ENCODE assay signal across 35 cellular contexts in genomic region chr7:86243171-86243570, GRCh38.
DNase-seq lines count a peak whose midpoint lies in the region; ATAC-seq, FAIRE-seq and TF ChIP-seq lines count a peak whose summit lies in the region.
"Had no signal": no experiment of that assay in that cellular context is flagged by ENCODE, and none has a peak within 500 bp of the region (broad histone marks: within the 10 kb centered on the region; RNA-seq: fewer than 3 reads in every experiment).

No MANE protein-coding gene starts in this region.

- CTCF ChIA-PET in SK-N-SH (lab: Yijun Ruan, JAX) (interaction anchor here (0.7 kb wide), 1 partner anchor 15 kb away, joined by 3 read pairs; no protein-coding TSS in a partner anchor), OCI-LY7 (lab: Charles Lee; ENCODE audit: unreplicated experiment) (no interaction called here)

- no peaks in the 10 kb centered on the region for H3K27me3 ChIP-seq in SK-N-SH (ENCODE audit: insufficient read depth)
- H3K27me3 ChIP-seq: BE2C; BLaER1; BLaER1 treated with 17β-estradiol and CSF1 and Interleukin-3, amounts not matched to agents 10 nM and 100 nM had no signal

- peak; percentile 67 for FAIRE-seq in urothelium cell line (lab: Jason Lieb, UNC)
- FAIRE-seq: A204.1, A549, D721Med had no signal

- TF ChIP-seq POLR2A in lower leg skin (IDR thresholded peaks at IDR 0.05), result no peak

- no peaks in the 10 kb centered on the region for H3K36me3 ChIP-seq in SK-N-SH (replicated peaks in 1 of 2; ENCODE audit: control insufficient read depth in 1 of 2, insufficient read depth in 2 of 2, low read length in 1 of 2)
- H3K36me3 ChIP-seq in OCI-LY7 (ENCODE audit: insufficient read depth, low read length), result no peaks in the 10 kb centered on the region
- H3K36me3 ChIP-seq: BE2C; BLaER1; BLaER1 treated with 17β-estradiol and CSF1 and Interleukin-3, amounts not matched to agents 10 nM and 100 nM had no signal

- H3K4me1 ChIP-seq in SK-N-SH (ENCODE audit: control insufficient read depth in 1 of 2, insufficient read depth in 2 of 2, low read depth in 1 of 2, low read length in 1 of 2) (no peaks in the 10 kb centered on the region; a peak in 1 of 4 replicates), OCI-LY7 (ENCODE audit: insufficient read depth, low read length, poor library complexity, severe bottlenecking) (peaks cover 10% of the 10 kb centered on the region)
- H3K4me1 ChIP-seq: A549; BE2C; BLaER1; BLaER1 treated with 17β-estradiol and CSF1 and Interleukin-3, amounts not matched to agents 10 nM and 100 nM; Caco-2 had no signal

- H3K27ac ChIP-seq in SK-N-SH (ENCODE audit: low read depth in 2 of 2, low read length in 1 of 2) (no peak overlapping the region), OCI-LY7 (ENCODE audit: low read depth, low read length, poor library complexity, severe bottlenecking) (no peak overlapping the region)
- H3K27ac ChIP-seq: 22Rv1; A549; BLaER1; BLaER1 treated with 17β-estradiol and CSF1 and Interleukin-3, amounts not matched to agents 10 nM and 100 nM; C4-2B had no signal

- ATAC-seq in SK-N-SH treated with all-trans-retinoic acid at 6 μM for 48 hours (no peak), HG02884 (IDR thresholded peaks at IDR 0.05; ENCODE audit: unreplicated experiment) (no peak)
- ATAC-seq: A549; CD8-positive, alpha-beta T cell had no signal

- no peak overlapping the region for H3K4me2 ChIP-seq in SK-N-SH
- no peak overlapping the region for H3K4me2 ChIP-seq in OCI-LY7 (ENCODE audit: low read length)
- H3K4me2 ChIP-seq: A549; BLaER1; BLaER1 treated with 17β-estradiol and CSF1 and Interleukin-3, amounts not matched to agents 10 nM and 100 nM had no signal

- H2AFZ ChIP-seq in SK-N-SH (ENCODE audit: low read depth) (no peak overlapping the region), OCI-LY7 (ENCODE audit: low read length) (peak overlapping the region; percentile 55; the same call in 1 of the 2 replicates)

- DNase-seq in SK-N-SH, result no peak
- no peak for DNase-seq in OCI-LY7 (ENCODE audit: low spot score)
- peak; percentile 43 for DNase-seq in SK-N-DZ (ENCODE audit: low spot score)
- no peak for DNase-seq in urothelium cell line (ENCODE audit: low spot score)
- DNase-seq in lower leg skin (ENCODE audit: low spot score in 2 of 2), result no peak
- DNase-seq in cortex of kidney (lab: John Stamatoyannopoulos, UW), result no peak
- DNase-seq: 8988T; ACHN; AML-193; BE2C; C1 segment of cervical spinal cord; Caco-2; Calu3; CD4-positive, alpha-beta memory T cell; CD4-positive, alpha-beta T cell; CD4-positive, CD25-positive, alpha-beta regulatory T cell; CD8-positive, alpha-beta memory T cell; CD8-positive, alpha-beta T cell; COR-L47; DMS 273 treated with DMSO at 0.1 percent for 48 hours; DMS153; DMS53; DMS79; DMS79 treated with DMSO at 0.1 percent for 48 hours; DND-41; EL had no signal

- H3K79me2 ChIP-seq in SK-N-SH (ENCODE audit: insufficient read depth), result no peaks in the 10 kb centered on the region
- no peaks in the 10 kb centered on the region for H3K79me2 ChIP-seq in OCI-LY7 (ENCODE audit: insufficient read depth, low read depth, low read length)

- H3K9me3 ChIP-seq in SK-N-SH (no peaks in the 10 kb centered on the region), OCI-LY7 (ENCODE audit: low read length) (no peaks in the 10 kb centered on the region)
- H3K9me3 ChIP-seq: A549; BE2C; BLaER1; BLaER1 treated with 17β-estradiol and CSF1 and Interleukin-3, amounts not matched to agents 10 nM and 100 nM; Caco-2 had no signal

- no peak for TF ChIP-seq CTCF in SK-N-SH (IDR thresholded peaks at IDR 0.05)
- no peak for TF ChIP-seq CTCF in OCI-LY7 (conservative IDR thresholded peaks at IDR 0.05; ENCODE audit: low read length)
- TF ChIP-seq CTCF in lower leg skin (IDR thresholded peaks at IDR 0.05), result no peak

- H3F3A ChIP-seq in SK-N-SH (replicated peaks; ENCODE audit: insufficient read depth), result no peaks in the 10 kb centered on the region

- no TSS peak for BruUV-seq in OCI-LY7 (replicated peaks; lab: Mats Ljungman, UMichigan)

- no peak overlapping the region for H3K9ac ChIP-seq in SK-N-SH
- H3K9ac ChIP-seq: BLaER1; BLaER1 treated with 17β-estradiol and CSF1 and Interleukin-3, amounts not matched to agents 10 nM and 100 nM had no signal

- intact Hi-C loops in OCI-LY7 (cut with micrococcal nuclease; ENCODE audit: unreplicated experiment) (no loop called here), lower leg skin (cut with DNase I; ENCODE audit: low total_unique reads) (loop anchor here (5.0 kb wide), 1 partner anchor 1851 kb away; no protein-coding TSS in a partner anchor)

- TF ChIP-seq RAD21 in SK-N-SH (IDR thresholded peaks at IDR 0.05; ENCODE audit: low read length), result no peak

- H4K20me1 ChIP-seq in SK-N-SH (ENCODE audit: insufficient read depth) (no peaks in the 10 kb centered on the region), OCI-LY7 (ENCODE audit: insufficient read depth, low read length) (no peaks in the 10 kb centered on the region)
- H4K20me1 ChIP-seq: BLaER1; BLaER1 treated with 17β-estradiol and CSF1 and Interleukin-3, amounts not matched to agents 10 nM and 100 nM had no signal

- H3K9me2 ChIP-seq in SK-N-SH, result no peaks in the 10 kb centered on the region
- H3K9me2 ChIP-seq in OCI-LY7 (ENCODE audit: insufficient read depth, low read length), result no peaks in the 10 kb centered on the region

- H3K4me3 ChIP-seq in SK-N-SH (ENCODE audit: low read depth in 2 of 2, low read length in 1 of 2), result no peak overlapping the region; a peak in 1 of 4 replicates
- no peak overlapping the region for H3K4me3 ChIP-seq in OCI-LY7 (ENCODE audit: low read depth, low read length, poor library complexity, severe bottlenecking)
- no peak overlapping the region for H3K4me3 ChIP-seq in lower leg skin (ENCODE audit: low read depth, poor library complexity, severe bottlenecking)
- H3K4me3 ChIP-seq: A549; BLaER1; BLaER1 treated with 17β-estradiol and CSF1 and Interleukin-3, amounts not matched to agents 10 nM and 100 nM had no signal

- POLR2A ChIA-PET in SK-N-SH (lab: Yijun Ruan, JAX), result no interaction called here
- POLR2A ChIA-PET in OCI-LY7 (lab: Charles Lee), result interaction anchor here (0.6 to 5.2 kb wide), 5 partner anchors 9 to 168 kb away, joined by 3 to 18 read pairs (median 3); no protein-coding TSS in a partner anchor

- no peak for TF ChIP-seq EP300 in SK-N-SH (IDR thresholded peaks at IDR 0.05; ENCODE audit: borderline replicate concordance in 1 of 2, low read depth in 1 of 2, low read length in 1 of 2)

- 3% methylated on average over 1 of the region's 1 CpG for WGBS in SK-N-SH (ENCODE audit: low lambda C conversion rate)
- 43 to 48% methylated on average over 1 of the region's 1 CpG for WGBS in lower leg skin, 2 donors

TF ChIP-seq in SK-N-SH, 30 proteins besides CTCF, POLR2A, EP300 and RAD21:
- TF ChIP-seq ZBTB33 (IDR thresholded peaks at IDR 0.05; ENCODE audit: borderline replicate concordance, low read depth) (no peak), GATA2 (CRISPR knock-in tag; IDR thresholded peaks at IDR 0.05) (peak; percentile 58), FOSL2 (IDR thresholded peaks at IDR 0.05; ENCODE audit: borderline replicate concordance, low read depth) (no peak)

TF ChIP-seq in SK-N-SH treated with all-trans-retinoic acid at 6 μM for 48 hours, 23 proteins besides CTCF, POLR2A, EP300 and RAD21 (continues in another document):
- TF ChIP-seq TOX (CRISPR knock-in tag; IDR thresholded peaks at IDR 0.05; ENCODE audit: borderline replicate concordance) (no peak), PATZ1 (CRISPR knock-in tag; IDR thresholded peaks at IDR 0.05; ENCODE audit: borderline replicate concordance) (no peak), OSR1 (CRISPR knock-in tag; IDR thresholded peaks at IDR 0.05) (no peak), POU6F1 (CRISPR knock-in tag; IDR thresholded peaks at IDR 0.05; ENCODE audit: borderline replicate concordance, low read depth) (no peak), ZNF8 (CRISPR knock-in tag; IDR thresholded peaks at IDR 0.05) (no peak), ZNF70 (CRISPR knock-in tag; IDR thresholded peaks at IDR 0.05) (no peak)
